10 cellular contexts compared by ENCODE assay signal in genomic region chr17:38877130-38877851, GRCh38. TPM values are rescaled to one million over a fixed set of nuclear protein-coding genes. Genes with fewer than 3 reads are reported as not detected.
A peak's percentile ranks its signal among the peaks of the same experiment; 100 is the strongest.
DNase-seq lines count a peak whose midpoint lies in the region; ATAC-seq and TF ChIP-seq lines count a peak whose summit lies in the region.
"Had no signal": no experiment of that assay in that cellular context is flagged by ENCODE, and none has a peak within 500 bp of the region (broad histone marks: within the 10 kb centered on the region; RNA-seq: fewer than 3 reads in every experiment).

No MANE protein-coding gene starts in this region.

- H3K4me1 ChIP-seq in ACC112 (ENCODE audit: control insufficient read depth, insufficient read depth, low read length, unreplicated experiment) = peaks cover 88% of the 10 kb centered on the region
- peaks cover 81% of the 10 kb centered on the region for H3K4me1 ChIP-seq in mesenchymal stem cell (ENCODE audit: control insufficient read depth, insufficient read depth, low read depth, low read length)

- ATAC-seq in GM19023 (IDR thresholded peaks at IDR 0.05; ENCODE audit: unreplicated experiment) = no peak
- ATAC-seq in GM18858 (IDR thresholded peaks at IDR 0.05; ENCODE audit: unreplicated experiment) = no peak

- H3K4me3 ChIP-seq in ACC112 (ENCODE audit: low read depth, low read length) (no peak overlapping the region), HL-60 (replicated peaks; ENCODE audit: insufficient read depth, low read length) (no peak overlapping the region), mesenchymal stem cell (ENCODE audit: insufficient read depth in 1 of 2, low read depth in 1 of 2, low read length in 2 of 2) (no peak overlapping the region), dorsolateral prefrontal cortex (peak overlapping the region in 2 of 59 donors; percentile 15 to 20)

- WGBS in mesenchymal stem cell = 60% methylated on average over 7 of the region's 7 CpGs

- TF ChIP-seq CTCF in HL-60 (IDR thresholded peaks at IDR 0.05; ENCODE audit: insufficient read depth, low read length) = no peak
- no peak for TF ChIP-seq CTCF in dorsolateral prefrontal cortex (IDR thresholded peaks at IDR 0.05 in 54 of 56, conservative IDR thresholded peaks at IDR 0.05 in 2 of 56; ENCODE audit: low read depth in 1 of 56, partially characterized antibody in 56 of 56)

- no peak overlapping the region for H2BK5ac ChIP-seq in mesenchymal stem cell (ENCODE audit: low read depth, low read length, poor library complexity, severe bottlenecking)

- H3K4me3 Mint-ChIP-seq in activated T-cell treated with anti-CD3 and anti-CD28 coated beads, Interleukin-2, amount 50 U/mL, for 24 hours = peak overlapping the region; percentile 15

- H2BK15ac ChIP-seq in mesenchymal stem cell (ENCODE audit: low read depth, poor library complexity, severe bottlenecking) = no peak overlapping the region

- H2BK120ac ChIP-seq in mesenchymal stem cell (ENCODE audit: low read depth, low read length) = no peak overlapping the region

- H2AFZ ChIP-seq in ACC112 (ENCODE audit: low read length, unreplicated experiment) (no peak overlapping the region), mesenchymal stem cell (ENCODE audit: low read depth, low read length) (no peak overlapping the region)

- no peak overlapping the region for H3K23ac ChIP-seq in mesenchymal stem cell (ENCODE audit: low read length in 2 of 2)

- H2BK12ac ChIP-seq in mesenchymal stem cell (ENCODE audit: low read length in 2 of 2) = no peak overlapping the region

- DNase-seq in HL-60 (ENCODE audit: low read depth in 1 of 2, low spot score in 1 of 2) = peak in 1 of 2 experiments; percentile 64
- DNase-seq in activated T-cell treated with anti-CD3 and anti-CD28 coated beads, Interleukin-2, amount 50 U/mL, for 24 hours = no peak
- DNase-seq in mesenchymal stem cell = no peak
- no peak for DNase-seq in dorsolateral prefrontal cortex
- no peak for DNase-seq in SIG-M5 (lab: John Stamatoyannopoulos, UW)
- DNase-seq: cerebellar nuclear complex, NCI-H1930 had no signal

- peaks cover 79% of the 10 kb centered on the region for H3K79me2 ChIP-seq in ACC112 (ENCODE audit: control insufficient read depth, insufficient read depth, low read length, unreplicated experiment)

- H4K8ac ChIP-seq in mesenchymal stem cell (ENCODE audit: low read length) = no peak overlapping the region

- H3K4ac ChIP-seq in mesenchymal stem cell (ENCODE audit: low read depth in 1 of 2, low read length in 2 of 2) = no peak overlapping the region

- no peaks in the 10 kb centered on the region for H3K27me3 Mint-ChIP-seq in activated T-cell treated with anti-CD3 and anti-CD28 coated beads, Interleukin-2, amount 50 U/mL, for 24 hours

- H3K4me1 Mint-ChIP-seq in activated T-cell treated with anti-CD3 and anti-CD28 coated beads, Interleukin-2, amount 50 U/mL, for 24 hours (ENCODE audit: low read depth) = peaks cover 93% of the 10 kb centered on the region

- peaks cover 69% of the 10 kb centered on the region for H3K36me3 Mint-ChIP-seq in activated T-cell treated with anti-CD3 and anti-CD28 coated beads, Interleukin-2, amount 50 U/mL, for 24 hours (ENCODE audit: low read depth)

- peak overlapping the region; percentile 86 for H3K27ac Mint-ChIP-seq in activated T-cell treated with anti-CD3 and anti-CD28 coated beads, Interleukin-2, amount 50 U/mL, for 24 hours

- no peaks in the 10 kb centered on the region for H3K9me3 ChIP-seq in mesenchymal stem cell (ENCODE audit: control insufficient read depth, low read length)

- H3K9ac ChIP-seq in mesenchymal stem cell (ENCODE audit: low read length) = peak overlapping the region; percentile 2

- no peaks in the 10 kb centered on the region for H3K9me3 Mint-ChIP-seq in activated T-cell treated with anti-CD3 and anti-CD28 coated beads, Interleukin-2, amount 50 U/mL, for 24 hours

- H3K36me3 ChIP-seq in ACC112 (ENCODE audit: insufficient read depth, low read length) (peaks cover 15% of the 10 kb centered on the region; the same call in 1 of the 2 replicates), mesenchymal stem cell (ENCODE audit: control insufficient read depth in 1 of 2, insufficient read depth in 2 of 2, low read depth in 1 of 2, low read length in 2 of 2) (peaks cover 54 to 63% of the 10 kb centered on the region in 2 experiments)

- no peaks in the 10 kb centered on the region for H3K79me1 ChIP-seq in mesenchymal stem cell (replicated peaks; ENCODE audit: low read length, poor library complexity, severe bottlenecking)

- no peak overlapping the region for H3K4me2 ChIP-seq in mesenchymal stem cell (ENCODE audit: low read length, poor library complexity, severe bottlenecking)

- H2AK5ac ChIP-seq in mesenchymal stem cell (ENCODE audit: low read length, severe bottlenecking) = peak overlapping the region; percentile 18

- intact Hi-C loops in dorsolateral prefrontal cortex (cut with DNase I) = no loop called here

- H3K14ac ChIP-seq in mesenchymal stem cell (ENCODE audit: low read length in 2 of 2) = no peak overlapping the region

- no peak overlapping the region for H3K18ac ChIP-seq in mesenchymal stem cell (ENCODE audit: low read depth in 1 of 2, low read length in 2 of 2)

- H3K27ac ChIP-seq in ACC112 (ENCODE audit: low read depth, low read length) (peak overlapping the region; percentile 19; the same call in 1 of the 2 replicates), HL-60 (replicated peaks) (peak overlapping the region; percentile 11; the same call in 1 of the 2 replicates), mesenchymal stem cell (ENCODE audit: low read length, poor library complexity, severe bottlenecking) (peak overlapping the region; percentile 16), dorsolateral prefrontal cortex (peak overlapping the region in 28 of 59 donors; percentile 4 to 67 (median 50))

- H4K91ac ChIP-seq in mesenchymal stem cell (ENCODE audit: low read length) = no peak overlapping the region

- no peaks in the 10 kb centered on the region for H3K27me3 ChIP-seq in ACC112 (ENCODE audit: insufficient read depth, low read length)
- H3K27me3 ChIP-seq in HL-60 (ENCODE audit: insufficient read depth, poor library complexity, severe bottlenecking) = no peaks in the 10 kb centered on the region
- H3K27me3 ChIP-seq in mesenchymal stem cell (ENCODE audit: control insufficient read depth in 1 of 2, insufficient read depth in 1 of 2, low read length in 2 of 2) = no peaks in the 10 kb centered on the region
- H3K27me3 ChIP-seq in dorsolateral prefrontal cortex = no peaks in the 10 kb centered on the region

RNA-seq across cellular contexts. Expression of gene LASP1, which starts 7.4 kb away (rescaled TPM):
- polyA plus RNA-seq in mesenchymal stem cell (2013, experiment 1 of 2) = 223 TPM
- polyA plus RNA-seq in mesenchymal stem cell (2013, experiment 2 of 2) = 220 TPM
- 100 to 1,000 TPM in 14 of 120 experiments, 10 to 100 TPM in 106; 54.6 to 125 (median 90.0) TPM for total RNA-seq in dorsolateral prefrontal cortex

RNA-seq across cellular contexts. Expression of gene RPL23, which starts 23.8 kb away (rescaled TPM):
- polyA plus RNA-seq in mesenchymal stem cell (2013, experiment 1 of 2) = 3,739 TPM
- polyA plus RNA-seq in mesenchymal stem cell (2013, experiment 2 of 2) = 3,716 TPM
- total RNA-seq in dorsolateral prefrontal cortex = 100 to 1,000 TPM; 239 to 571 (median 364) TPM

RNA-seq across cellular contexts. Expression of gene CWC25, which starts 52.2 kb away (rescaled TPM):
- 15.0 TPM for polyA plus RNA-seq in mesenchymal stem cell (2013, experiment 1 of 2)
- 14.0 TPM for polyA plus RNA-seq in mesenchymal stem cell (2013, experiment 2 of 2)
- 10 to 100 TPM; 12.1 to 25.1 (median 17.5) TPM for total RNA-seq in dorsolateral prefrontal cortex
